8 cellular contexts compared by ENCODE assay signal in the genomic region with DNA sequence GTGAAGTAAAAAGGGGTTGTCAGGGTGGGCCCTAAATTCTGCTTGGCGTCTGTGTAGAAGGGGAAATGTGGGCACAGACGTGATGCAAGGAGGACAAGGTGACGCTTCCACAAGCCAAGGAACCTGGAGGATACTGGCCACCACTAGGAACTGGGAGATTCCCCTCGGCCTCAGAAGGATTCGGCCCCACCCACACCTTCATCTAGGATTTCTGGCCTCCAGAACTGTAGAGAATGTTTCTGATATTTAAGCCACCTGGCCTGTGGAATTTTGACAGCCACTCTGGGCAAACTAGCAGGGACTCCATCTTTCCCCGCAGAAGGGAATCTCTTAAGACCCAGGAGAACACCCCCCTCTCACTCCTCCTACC. TPM values are rescaled to one million over a fixed set of nuclear protein-coding genes. Genes with fewer than 3 reads are reported as not detected.
DNase-seq lines count a peak whose midpoint lies in the region; ATAC-seq, FAIRE-seq and TF ChIP-seq lines count a peak whose summit lies in the region.

No MANE protein-coding gene starts in this region.

- H3K4me3 ChIP-seq in right atrium auricular region (peak overlapping the region; percentile 84 to 96), bronchial epithelial cell (ENCODE audit: low read depth, low read length) (peak overlapping the region; percentile 78), mucosa of descending colon (peak overlapping the region; percentile 92)

- DNase-seq in right atrium auricular region (ENCODE audit: low spot score) (no peak), Right ventricle myocardium inferior (ENCODE audit: missing footprints) (no peak), bronchial epithelial cell (ENCODE audit: low read depth) (peak; percentile 6), mucosa of descending colon (no peak), glomerular visceral epithelial cell (ENCODE audit: extremely low spot score) (no peak), AG08396 (ENCODE audit: low spot score) (no peak), OCI-M2 (lab: John Stamatoyannopoulos, UW; ENCODE audit: unreplicated experiment) (no peak)

- H3K27ac ChIP-seq in right atrium auricular region = peak overlapping the region; percentile 96 to 97

- H3K36me3 ChIP-seq in right atrium auricular region = peaks cover 22% of the 10 kb centered on the region
- H3K36me3 ChIP-seq in bronchial epithelial cell (ENCODE audit: control insufficient read depth, insufficient read depth, low read length) = peaks cover 18% of the 10 kb centered on the region
- peaks cover 5% of the 10 kb centered on the region for H3K36me3 ChIP-seq in mucosa of descending colon (ENCODE audit: low read depth)

- ATAC-seq in Right ventricle myocardium inferior = no peak
- ATAC-seq in mucosa of descending colon = peak; percentile 2
- no peak for ATAC-seq in HG02885 (IDR thresholded peaks at IDR 0.05; ENCODE audit: poor library complexity, unreplicated experiment)

- intact Hi-C loops in Right ventricle myocardium inferior (cut with DNase I) (no loop called here), mucosa of descending colon (cut with DNase I, micrococcal nuclease) (loop anchor here (5.0 to 10.0 kb wide), 2 partner anchors 37 to 90 kb away; partner anchors contain the start of genes LSM7 (in 1 of the 2) and SPPL2B (in 1 of the 2))

- H3K9me3 ChIP-seq in right atrium auricular region = no peaks in the 10 kb centered on the region
- H3K9me3 ChIP-seq in mucosa of descending colon = no peaks in the 10 kb centered on the region

- no peak for FAIRE-seq in bronchial epithelial cell (lab: Jason Lieb, UNC)

- no peak for TF ChIP-seq CTCF in right atrium auricular region (IDR thresholded peaks at IDR 0.05)
- no peak for TF ChIP-seq CTCF in bronchial epithelial cell (IDR thresholded peaks at IDR 0.05; ENCODE audit: insufficient read depth, low read length, severe bottlenecking)
- TF ChIP-seq CTCF in mucosa of descending colon (IDR thresholded peaks at IDR 0.05) = no peak

- H3K27me3 ChIP-seq in right atrium auricular region (no peaks in the 10 kb centered on the region), bronchial epithelial cell (ENCODE audit: control insufficient read depth, insufficient read depth, low read length) (no peaks in the 10 kb centered on the region)

- H3K4me1 ChIP-seq in right atrium auricular region (peaks cover 0 to 63% of the 10 kb centered on the region in 2 donors), mucosa of descending colon (ENCODE audit: low read depth) (peaks cover 36% of the 10 kb centered on the region)

RNA-seq across cellular contexts. Expression of gene PLEKHJ1, which starts 1.1 kb away (rescaled TPM):
- total RNA-seq in right atrium auricular region = 10 to 100 TPM; 44.1 to 53.0 TPM
- total RNA-seq in Right ventricle myocardium inferior = 59.7 TPM
- total RNA-seq in bronchial epithelial cell = 49.3 and 59.8 TPM in 2 replicates
- total RNA-seq in mucosa of descending colon = 100 to 1,000 TPM; 132 to 231 (median 189) TPM

RNA-seq across cellular contexts. Expression of gene SF3A2, which starts 1.6 kb away (rescaled TPM):
- total RNA-seq in right atrium auricular region (10 to 100 TPM; 17.3 to 30.4 TPM), Right ventricle myocardium inferior (30.3 TPM), bronchial epithelial cell (24.2 and 25.1 TPM in 2 replicates), mucosa of descending colon (10 to 100 TPM; 60.6 to 81.2 (median 68.2) TPM)

RNA-seq across cellular contexts. Expression of gene AMH, which starts 14.1 kb away (rescaled TPM):
- total RNA-seq in right atrium auricular region = under 1 TPM in 1 of 2 donors, not detected in 1; 0.98 TPM
- 0.89 TPM for total RNA-seq in Right ventricle myocardium inferior
- total RNA-seq in bronchial epithelial cell = 0.26 and 0.38 TPM in 2 replicates
- total RNA-seq in mucosa of descending colon = 1 to 10 TPM; 2.7 to 5.1 (median 3.8) TPM

RNA-seq across cellular contexts. Expression of gene JSRP1, which starts 21.2 kb away (rescaled TPM):
- total RNA-seq in right atrium auricular region (under 1 TPM in 1 of 2 donors, not detected in 1; 0.39 TPM), Right ventricle myocardium inferior (not detected), bronchial epithelial cell (not detected in 2 replicates), mucosa of descending colon (1 to 10 TPM in 1 of 3 donors, under 1 TPM in 2; 0.38 to 2.4 (median 0.87) TPM)

RNA-seq across cellular contexts. Expression of gene PEAK3, which starts 47.0 kb away (rescaled TPM):
- total RNA-seq in right atrium auricular region (1 to 10 TPM; 1.5 to 1.9 TPM), Right ventricle myocardium inferior (0.68 TPM), bronchial epithelial cell (not detected in 2 replicates), mucosa of descending colon (1 to 10 TPM in 2 of 3 donors, under 1 TPM in 1; 0.29 to 1.4 (median 1.1) TPM)
